11 cellular contexts compared by ENCODE assay signal in the genomic region with DNA sequence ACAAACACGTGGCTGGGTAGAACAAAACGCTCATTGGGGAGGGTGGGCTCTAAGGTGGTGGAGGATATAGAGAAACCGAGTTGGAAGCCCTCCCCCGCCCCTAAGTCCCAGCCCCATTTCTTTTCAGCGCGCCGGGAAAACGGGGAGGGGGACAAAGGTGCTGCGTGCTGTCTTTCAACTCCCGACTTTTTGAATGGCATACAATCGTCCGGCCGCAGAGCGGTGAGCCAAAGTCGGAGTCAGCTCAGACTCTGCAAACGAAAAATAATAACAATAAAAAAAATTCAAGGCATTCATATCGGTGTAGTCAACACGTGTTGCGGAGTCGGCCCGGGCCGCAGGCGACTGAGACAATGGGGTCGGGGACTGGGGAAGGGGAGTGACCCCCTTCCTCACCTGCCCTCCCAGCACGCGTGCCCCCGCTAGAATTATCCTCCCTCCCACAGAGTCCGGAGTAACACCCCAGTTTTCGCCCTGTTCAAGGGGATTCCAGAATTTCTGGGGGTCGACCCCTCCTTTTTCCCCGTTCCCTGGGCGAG. TPM values are rescaled to one million over a fixed set of nuclear protein-coding genes. Genes with fewer than 3 reads are reported as not detected.
DNase-seq lines count a peak whose midpoint lies in the region; ATAC-seq lines count a peak whose summit lies in the region.
"Had no signal": no experiment of that assay in that cellular context is flagged by ENCODE, and none has a peak within 500 bp of the region (broad histone marks: within the 10 kb centered on the region; RNA-seq: fewer than 3 reads in every experiment).

No MANE protein-coding gene starts in this region.

- peak overlapping the region; percentile 59 for H2BK12ac ChIP-seq in trophoblast cell (ENCODE audit: low read length)

- H3K9me3 ChIP-seq in trophoblast cell (ENCODE audit: insufficient read depth, low read depth, low read length): no peaks in the 10 kb centered on the region

- ATAC-seq in HG02938 (IDR thresholded peaks at IDR 0.05; ENCODE audit: unreplicated experiment): no peak
- ATAC-seq in HG02981 (IDR thresholded peaks at IDR 0.05; ENCODE audit: unreplicated experiment): no peak

- no peaks in the 10 kb centered on the region for H3K27me3 ChIP-seq in trophoblast cell (ENCODE audit: insufficient read depth, low read length)

- H3K79me2 ChIP-seq in trophoblast cell (ENCODE audit: control insufficient read depth, insufficient read depth, low read length, poor library complexity): peaks cover 36% of the 10 kb centered on the region

- H4K91ac ChIP-seq in trophoblast cell (ENCODE audit: low read depth, low read length): peak overlapping the region; percentile 97

- no peak overlapping the region for H3K23ac ChIP-seq in trophoblast cell (ENCODE audit: low read length)

- H4K8ac ChIP-seq in trophoblast cell (ENCODE audit: low read depth, low read length): peak overlapping the region; percentile 94

- no peaks in the 10 kb centered on the region for H3K36me3 ChIP-seq in trophoblast cell (ENCODE audit: control insufficient read depth in 1 of 2, insufficient read depth in 2 of 2, low read length in 2 of 2)

- H2AFZ ChIP-seq in trophoblast cell (ENCODE audit: insufficient read depth, low read length, poor library complexity): peak overlapping the region; percentile 73

- peak overlapping the region; percentile 92 for H3K4ac ChIP-seq in trophoblast cell (ENCODE audit: low read depth, low read length)

- H3K79me1 ChIP-seq in trophoblast cell (ENCODE audit: low read length): peaks cover 41% of the 10 kb centered on the region

- H2BK5ac ChIP-seq in trophoblast cell (ENCODE audit: low read depth, low read length, poor library complexity): peak overlapping the region; percentile 94

- peak overlapping the region; percentile 67 for H2AK5ac ChIP-seq in trophoblast cell (ENCODE audit: low read length)

- H3K4me2 ChIP-seq in trophoblast cell (ENCODE audit: low read length): peak overlapping the region; percentile 77

- peak overlapping the region; percentile 98 for H3K9ac ChIP-seq in trophoblast cell (ENCODE audit: low read length)

- H2BK120ac ChIP-seq in trophoblast cell (ENCODE audit: insufficient read depth, low read length, poor library complexity): peak overlapping the region; percentile 96

- peak overlapping the region; percentile 84 for H3K4me3 ChIP-seq in trophoblast cell (ENCODE audit: low read depth, low read length)

- H3K27ac ChIP-seq in trophoblast cell (ENCODE audit: low read depth, low read length): peak overlapping the region; percentile 99
- H3K27ac ChIP-seq: KMS-11 had no signal

- H3K18ac ChIP-seq in trophoblast cell (ENCODE audit: low read length): peak overlapping the region; percentile 98

- peak overlapping the region; percentile 90 for H4K12ac ChIP-seq in trophoblast cell (ENCODE audit: low read depth, low read length)

- no peaks in the 10 kb centered on the region for H3K4me1 ChIP-seq in trophoblast cell (ENCODE audit: control insufficient read depth in 1 of 2, insufficient read depth in 2 of 2, low read length in 2 of 2)

- no CpG with 5 or more reads among the region's 32 CpGs for WGBS in trophoblast cell (ENCODE audit: extremely low coverage, insufficient coverage, insufficient read length)

- DNase-seq in NCI-H510A treated with DMSO at 0.1 percent for 48 hours (lab: John Stamatoyannopoulos, UW) (peak; percentile 61), NCI-H510A (lab: John Stamatoyannopoulos, UW) (no peak), NCI-H69 (lab: John Stamatoyannopoulos, UW) (peak; percentile 29), ecto neural progenitor cell (ENCODE audit: low spot score) (peak; percentile 85), trophoblast cell (peak in 1 of 2 donors; percentile 34), NCI-H526 treated with DMSO at 0.1 percent for 48 hours (lab: John Stamatoyannopoulos, UW) (no peak)
- DNase-seq: activated CD4-positive, alpha-beta T cell treated with anti-CD3 and anti-CD28 coated beads, Interleukin-2, amount 50 U/mL, for 4 hours; small intestine had no signal

- peak overlapping the region; percentile 99 for H3K14ac ChIP-seq in trophoblast cell (ENCODE audit: low read length)

RNA-seq across cellular contexts. Expression of a gene that starts 1.8 kb away (rescaled TPM):
- 159 and 165 TPM in 2 replicates for polyA plus RNA-seq in trophoblast cell (2013)

RNA-seq across cellular contexts. Expression of a gene that starts 27.0 kb away (rescaled TPM):
- 0.52 and 1.00 TPM in 2 replicates for polyA plus RNA-seq in trophoblast cell (2013)

RNA-seq across cellular contexts. Expression of a gene that starts 50.8 kb away (rescaled TPM):
- 91.5 and 92.2 TPM in 2 replicates for polyA plus RNA-seq in trophoblast cell (2013)

Comparison
In these comparisons a context has a peak if more than half of its experiments do, and no peak if none do; other contexts are left out.
1. DNase-seq: peak in NCI-H510A treated with DMSO at 0.1 percent for 48 hours (single experiment), NCI-H69 (single experiment) and ecto neural progenitor cell (single experiment); none in NCI-H510A (single experiment) and NCI-H526 treated with DMSO at 0.1 percent for 48 hours (single experiment).